Comparison of ENCODE assay signal across 16 cellular contexts in genomic region chr2:168633895-168634294, GRCh38.
DNase-seq lines count a peak whose midpoint lies in the region; ATAC-seq and TF ChIP-seq lines count a peak whose summit lies in the region.
"Had no signal": no experiment of that assay in that cellular context is flagged by ENCODE, and none has a peak within 500 bp of the region (broad histone marks: within the 10 kb centered on the region; RNA-seq: fewer than 3 reads in every experiment).

No MANE protein-coding gene starts in this region.

- no peak overlapping the region for H3K4me3 ChIP-seq in prostate gland
- H3K4me3 ChIP-seq in mesendoderm (ENCODE audit: low read length): no peak overlapping the region
- H3K4me3 ChIP-seq: GM23338 had no signal

- no peaks in the 10 kb centered on the region for H3K27me3 ChIP-seq in prostate gland (replicated peaks; ENCODE audit: insufficient read depth)
- H3K27me3 ChIP-seq in mesendoderm (ENCODE audit: insufficient read depth, low read length, poor library complexity): no peaks in the 10 kb centered on the region

- WGBS in prostate gland: 93% methylated on average over 1 of the region's 1 CpG
- WGBS in mesendoderm (ENCODE audit: extremely low coverage, insufficient coverage, low lambda C conversion rate): no CpG with 5 or more reads among the region's 1 CpG

- no peak overlapping the region for H4K5ac ChIP-seq in mesendoderm (ENCODE audit: low read length)

- no peak for TF ChIP-seq POLR2A in prostate gland (IDR thresholded peaks at IDR 0.05)

- no peak overlapping the region for H2AK5ac ChIP-seq in mesendoderm (ENCODE audit: low read length)

- no peak for TF ChIP-seq CTCF in prostate gland (IDR thresholded peaks at IDR 0.05)

- peak overlapping the region; percentile 30 to 54 for H3K27ac ChIP-seq in prostate gland
- H3K27ac ChIP-seq in mesendoderm (ENCODE audit: low read depth, low read length): no peak overlapping the region

- H3K4ac ChIP-seq in mesendoderm (ENCODE audit: low read depth, low read length): no peak overlapping the region

- no peaks in the 10 kb centered on the region for H3K4me1 ChIP-seq in prostate gland (replicated peaks)
- H3K4me1 ChIP-seq in mesendoderm (ENCODE audit: control insufficient read depth, low read depth, low read length): peaks cover 2% of the 10 kb centered on the region

- H3K18ac ChIP-seq in mesendoderm (ENCODE audit: low read length): no peak overlapping the region

- DNase-seq in prostate gland (ENCODE audit: low spot score) (no peak), HT-29 (ENCODE audit: low spot score) (no peak), kidney glomerular epithelial cell (lab: John Stamatoyannopoulos, UW) (no peak), NAMALWA (ENCODE audit: low spot score) (no peak), mesendoderm (no peak)
- DNase-seq: activated CD4-positive, alpha-beta T cell treated with anti-CD3 and anti-CD28 coated beads for 48 hours; DMS79; islet precursor cell; PC-3; stimulated activated CD4-positive, alpha-beta T cell treated with anti-CD3 and anti-CD28 coated beads, Interleukin-4, amount 100 ng/mL, for 1 hour; stimulated activated naive CD8-positive, alpha-beta T cell treated with anti-CD3 and anti-CD28 coated beads, Interleukin-15, amount 100 ng/mL, for 72 hours; T-cell had no signal

- H3K9ac ChIP-seq in mesendoderm (ENCODE audit: low read length): no peak overlapping the region

- no peaks in the 10 kb centered on the region for H3K79me2 ChIP-seq in mesendoderm (ENCODE audit: control insufficient read depth, insufficient read depth, low read length)

- no peak overlapping the region for H3K4me2 ChIP-seq in mesendoderm (ENCODE audit: low read length)
- H3K4me2 ChIP-seq: GM23338 had no signal

- H3K36me3 ChIP-seq in prostate gland (no peaks in the 10 kb centered on the region), mesendoderm (ENCODE audit: control insufficient read depth, insufficient read depth, low read length) (no peaks in the 10 kb centered on the region)

- H3K56ac ChIP-seq in mesendoderm (ENCODE audit: low read length): no peak overlapping the region

- H3K79me1 ChIP-seq in mesendoderm (ENCODE audit: low read length): no peaks in the 10 kb centered on the region

- no peak overlapping the region for H2BK120ac ChIP-seq in mesendoderm (ENCODE audit: low read depth, low read length)

- ATAC-seq in GM18870 (IDR thresholded peaks at IDR 0.05; ENCODE audit: unreplicated experiment) (peak; percentile 41), GM21528 (IDR thresholded peaks at IDR 0.05; ENCODE audit: low FRiP score, unreplicated experiment) (peak; percentile 66), HG03432 (IDR thresholded peaks at IDR 0.05; ENCODE audit: unreplicated experiment) (peak; percentile 68)
- ATAC-seq: GM23338; PC-3; stimulated activated naive CD8-positive, alpha-beta T cell treated with anti-CD3 and anti-CD28 coated beads, Interleukin-15, amount 100 ng/mL, for 72 hours; T-cell had no signal

- no peak overlapping the region for H2BK15ac ChIP-seq in mesendoderm (replicated peaks; ENCODE audit: low read depth)

- no peak overlapping the region for H4K8ac ChIP-seq in mesendoderm (ENCODE audit: low read depth, low read length)

- H2BK5ac ChIP-seq in mesendoderm (ENCODE audit: low read length): no peak overlapping the region

- intact Hi-C loops in prostate gland (cut with DNase I): loop anchor here (5.0 kb wide), 2 partner anchors 107 to 177 kb away; partner anchors contain the start of gene CERS6

- H3K9me3 ChIP-seq in prostate gland: no peaks in the 10 kb centered on the region

- no peak overlapping the region for H3K23ac ChIP-seq in mesendoderm (ENCODE audit: low read length)
